In the genomic region with DNA sequence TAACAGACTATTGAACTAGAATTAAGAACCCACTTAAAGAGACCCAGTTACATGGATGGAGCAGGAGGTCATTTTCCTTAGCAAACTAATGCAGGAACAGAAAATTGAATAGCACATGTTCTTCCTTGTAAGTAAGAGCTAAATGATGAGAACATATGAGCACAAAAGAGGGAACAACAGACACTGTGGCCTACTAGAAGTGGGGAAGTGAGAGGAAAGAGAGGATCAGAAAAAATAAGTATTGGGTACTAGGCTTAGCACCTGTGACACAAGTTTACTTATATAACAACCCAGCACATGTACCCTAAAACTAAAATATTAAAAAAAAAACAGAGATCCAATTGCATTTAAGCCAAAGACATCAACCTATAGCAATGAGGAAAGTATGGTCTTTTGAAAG, we compare ENCODE assay signal across 15 cellular contexts. TPM values are rescaled to one million over a fixed set of nuclear protein-coding genes. Genes with fewer than 3 reads are reported as not detected.
DNase-seq lines count a peak whose midpoint lies in the region; ATAC-seq and TF ChIP-seq lines count a peak whose summit lies in the region.
"Had no signal": no experiment of that assay in that cellular context is flagged by ENCODE, and none has a peak within 500 bp of the region (broad histone marks: within the 10 kb centered on the region; RNA-seq: fewer than 3 reads in every experiment).

No MANE protein-coding gene starts in this region.

- H3K27me3 ChIP-seq in CD8-positive, alpha-beta memory T cell (ENCODE audit: insufficient read depth, low read length, poor library complexity, severe bottlenecking): no peaks in the 10 kb centered on the region
- H3K27me3 ChIP-seq in testis: no peaks in the 10 kb centered on the region

- H3K27ac Mint-ChIP-seq in CD8-positive, alpha-beta memory T cell: peak overlapping the region in 6 of 8 donors; percentile 21 to 84 (median 52)

- peaks cover 23% of the 10 kb centered on the region for H3K4me1 ChIP-seq in CD8-positive, alpha-beta memory T cell (ENCODE audit: insufficient read depth, low read length)
- H3K4me1 ChIP-seq in testis: no peaks in the 10 kb centered on the region

- H3K4me3 ChIP-seq in CD8-positive, alpha-beta memory T cell (ENCODE audit: low read length): no peak overlapping the region
- H3K4me3 ChIP-seq in testis: no peak overlapping the region

- intact Hi-C loops in testis (cut with DNase I; ENCODE audit: low total_unique reads): no loop called here

- H3K36me3 ChIP-seq in CD8-positive, alpha-beta memory T cell (ENCODE audit: insufficient read depth, low read length): no peaks in the 10 kb centered on the region
- H3K36me3 ChIP-seq in testis (ENCODE audit: low read depth, missing control alignments): no peaks in the 10 kb centered on the region

- peaks cover 0 to 29% (median 9%) of the 10 kb centered on the region in 3 donors for H3K36me3 Mint-ChIP-seq in CD8-positive, alpha-beta memory T cell

- no peaks in the 10 kb centered on the region for H3K9me3 ChIP-seq in CD8-positive, alpha-beta memory T cell (ENCODE audit: low read length)
- no peaks in the 10 kb centered on the region for H3K9me3 ChIP-seq in testis

- H3K4me3 Mint-ChIP-seq in CD8-positive, alpha-beta memory T cell: peak overlapping the region in 6 of 7 donors; percentile 5 to 71 (median 49)
- H3K4me3 Mint-ChIP-seq: activated T-cell treated with anti-CD3 and anti-CD28 coated beads, Interleukin-2, amount 50 U/mL, for 4 hours had no signal

- no peak overlapping the region for H3K27ac ChIP-seq in CD8-positive, alpha-beta memory T cell (ENCODE audit: low read depth, low read length)
- peak overlapping the region; percentile 56 for H3K27ac ChIP-seq in cingulate gyrus (ENCODE audit: low read depth, low read length)
- no peak overlapping the region for H3K27ac ChIP-seq in testis

- H3K27me3 Mint-ChIP-seq in CD8-positive, alpha-beta memory T cell: no peaks in the 10 kb centered on the region

- DNase-seq in CD8-positive, alpha-beta memory T cell: no peak
- no peak for DNase-seq in DMS153 treated with DMSO at 0.1 percent for 48 hours (lab: John Stamatoyannopoulos, UW; ENCODE audit: unreplicated experiment)
- DNase-seq in AG08396 (ENCODE audit: low spot score): no peak
- no peak for DNase-seq in testis
- DNase-seq: activated T-cell treated with anti-CD3 and anti-CD28 coated beads, Interleukin-2, amount 50 U/mL, for 4 hours; aorta; effector CD8-positive, alpha-beta T cell; foreskin melanocyte; GOT3; NCI-H2107; posterior cingulate gyrus had no signal

- POLR2A ChIA-PET in CD8-positive, alpha-beta memory T cell (lab: Charles Lee): no interaction called here

- TF ChIP-seq POLR2A in testis (IDR thresholded peaks at IDR 0.05): no peak

- ATAC-seq in GM21515 (IDR thresholded peaks at IDR 0.05; ENCODE audit: unreplicated experiment) (peak; percentile 68), HG03103 (IDR thresholded peaks at IDR 0.05; ENCODE audit: low read depth, unreplicated experiment) (peak; percentile 50), HG03520 (IDR thresholded peaks at IDR 0.05; ENCODE audit: unreplicated experiment) (no peak)
- ATAC-seq: activated T-cell treated with anti-CD3 and anti-CD28 coated beads, Interleukin-2, amount 50 U/mL, for 4 hours had no signal

- H3K4me1 Mint-ChIP-seq in CD8-positive, alpha-beta memory T cell: peaks cover 69 to 89% (median 87%) of the 10 kb centered on the region in 3 donors

- TF ChIP-seq CTCF in testis (IDR thresholded peaks at IDR 0.05): no peak

- CTCF ChIA-PET in CD8-positive, alpha-beta memory T cell (lab: Charles Lee): no interaction called here

- no peaks in the 10 kb centered on the region for H3K9me3 Mint-ChIP-seq in CD8-positive, alpha-beta memory T cell
- H3K9me3 Mint-ChIP-seq: activated T-cell treated with anti-CD3 and anti-CD28 coated beads, Interleukin-2, amount 50 U/mL, for 4 hours had no signal

RNA-seq across cellular contexts. Expression of a gene that starts 26.2 kb away (rescaled TPM):
- 10 to 100 TPM; 49.7 to 49.9 TPM for total RNA-seq in CD8-positive, alpha-beta memory T cell
- 44.2 TPM for polyA plus RNA-seq in CD8-positive, alpha-beta memory T cell
- 10 to 100 TPM; 81.1 to 91.0 TPM for total RNA-seq in testis
- polyA plus RNA-seq in testis (ENCODE audit: insufficient read depth, low read depth, low replicate concordance): 10.9 TPM
